In genomic region chr13:29681859-29682258, GRCh38 we compare ENCODE assay signal across 26 cellular contexts.
"Had no signal": no experiment of that assay in that cellular context is flagged by ENCODE, and none has a peak within 500 bp of the region (broad histone marks: within the 10 kb centered on the region; RNA-seq: fewer than 3 reads in every experiment).

No MANE protein-coding gene starts in this region.

- ATAC-seq: activated CD8-positive, alpha-beta T cell treated with anti-CD3 and anti-CD28 coated beads for 36 hours; activated T-cell treated with anti-CD3 and anti-CD28 coated beads, Interleukin-2, amount 50 U/mL, for 72 hours; activated T-helper 17 cell treated with anti-CD3 and anti-CD28 coated beads, Interleukin-2, amount 50 U/mL, for 72 hours; Right ventricle myocardium inferior; SK-N-SH treated with all-trans-retinoic acid at 6 μM for 48 hours had no signal

- DNase-seq: activated CD4-positive, alpha-beta T cell treated with anti-CD3 and anti-CD28 coated beads, Interleukin-2, amount 10 ng/mL, durations not matched to agents 24 days and 14 days; activated CD4-positive, alpha-beta T cell treated with anti-CD3 and anti-CD28 coated beads, Interleukin-2, amount 50 U/mL, for 4 hours; activated CD8-positive, alpha-beta T cell treated with anti-CD3 and anti-CD28 coated beads for 36 hours; activated effector memory CD4-positive, alpha-beta T cell treated with anti-CD3 and anti-CD28 coated beads, Interleukin-2, amount 50 U/mL, for 16 hours; activated naive CD4-positive, alpha-beta T cell; activated naive CD4-positive, alpha-beta T cell treated with anti-CD3 and anti-CD28 coated beads, Interleukin-2, amount 50 U/mL, for 16 hours; activated naive CD8-positive, alpha-beta T cell treated with anti-CD3 and anti-CD28 coated beads for 36 hours; activated T-cell treated with anti-CD3 and anti-CD28 coated beads, Interleukin-2, amount 50 U/mL, for 1 hour; activated T-cell treated with anti-CD3 and anti-CD28 coated beads, Interleukin-2, amount 50 U/mL, for 72 hours; amygdala; Karpas-422; NCI-H1048; NCI-H1105 treated with DMSO at 0.1 percent for 48 hours; NCI-H1436; NCI-H1694; NCI-H1930; NCI-H345; NCI-H524 treated with DMSO at 0.1 percent for 48 hours; PC-9; SIG-M5; T1000 had no signal

- H3K4me3 ChIP-seq: ascending aorta, cardiac muscle cell, PC-9 had no signal
